ENCODE assay signal across 9 cellular contexts in the genomic region with DNA sequence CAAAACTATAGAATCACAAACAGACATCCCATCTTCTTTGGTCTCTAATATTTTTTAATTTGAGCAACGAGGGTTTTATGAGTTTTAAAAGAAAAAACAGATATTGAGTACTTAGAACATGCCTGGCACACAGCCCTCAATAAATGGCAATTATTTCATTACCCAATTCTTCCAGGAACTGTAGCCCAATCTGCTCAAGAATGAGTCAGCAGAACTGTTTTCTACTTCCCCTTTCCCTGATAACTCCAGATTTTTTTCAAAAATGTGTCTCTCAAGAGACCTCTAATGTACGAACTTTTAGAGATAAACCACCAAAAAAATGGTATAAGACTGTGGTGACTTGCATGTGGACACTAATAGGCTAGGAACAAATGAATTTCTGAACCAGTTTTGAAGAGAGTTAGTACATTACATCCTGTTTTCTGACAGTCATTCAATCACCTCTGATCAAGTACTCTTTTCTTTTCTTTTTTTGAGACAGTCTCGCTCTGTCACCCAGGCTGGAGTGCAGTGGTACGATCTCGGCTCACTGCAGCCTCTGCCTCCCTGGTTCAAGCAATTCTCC. TPM values are rescaled to one million over a fixed set of nuclear protein-coding genes. Genes with fewer than 3 reads are reported as not detected.
DNase-seq lines count a peak whose midpoint lies in the region; ATAC-seq, FAIRE-seq and TF ChIP-seq lines count a peak whose summit lies in the region.
"Had no signal": no experiment of that assay in that cellular context is flagged by ENCODE, and none has a peak within 500 bp of the region (broad histone marks: within the 10 kb centered on the region; RNA-seq: fewer than 3 reads in every experiment).

No MANE protein-coding gene starts in this region.

- in situ Hi-C loops in K562 (cut with MboI), result no loop called here

- TF ChIP-seq POLR2A in K562 (conservative IDR thresholded peaks at IDR 0.05), result no peak

- no peak overlapping the region for H3K4ac ChIP-seq in mesenchymal stem cell (ENCODE audit: low read depth in 1 of 2, low read length in 2 of 2)

- peaks cover 57% of the 10 kb centered on the region for H3K36me3 Mint-ChIP-seq in CD4-positive, alpha-beta T cell (ENCODE audit: low read depth)

- DNase-seq in AG09309 (ENCODE audit: low read depth) (peak; percentile 24), Kasumi-1 (lab: John Stamatoyannopoulos, UW) (peak; percentile 71 to 76), K562 (ENCODE audit: extremely low read depth in 1 of 4, low spot score in 3 of 4) (peak in 2 of 4 experiments; percentile 43 to 69), mesenchymal stem cell (peak; percentile 38), midbrain (lab: John Stamatoyannopoulos, UW) (no peak), MM.1S (no peak)
- no peak for DNase-seq in CD4-positive, alpha-beta T cell
- DNase-seq: kidney had no signal

- H3K9me2 ChIP-seq in MM.1S (replicated peaks; ENCODE audit: insufficient read depth, low read length), result no peaks in the 10 kb centered on the region

- no peaks in the 10 kb centered on the region for H3K27me3 Mint-ChIP-seq in CD4-positive, alpha-beta T cell

- no peak overlapping the region for H3K23ac ChIP-seq in mesenchymal stem cell (ENCODE audit: low read length in 2 of 2)

- no peak overlapping the region for H2AK5ac ChIP-seq in mesenchymal stem cell (ENCODE audit: low read length, severe bottlenecking)

- no peaks in the 10 kb centered on the region for H3K27me3 ChIP-seq in K562 (ENCODE audit: control insufficient read depth in 2 of 2, insufficient read depth in 2 of 2, low read length in 2 of 2)
- no peaks in the 10 kb centered on the region for H3K27me3 ChIP-seq in mesenchymal stem cell (ENCODE audit: control insufficient read depth in 1 of 2, insufficient read depth in 1 of 2, low read length in 2 of 2)
- H3K27me3 ChIP-seq in MM.1S (replicated peaks; ENCODE audit: insufficient read depth, low read length), result no peaks in the 10 kb centered on the region
- H3K27me3 ChIP-seq in CD4-positive, alpha-beta T cell (ENCODE audit: control insufficient read depth, insufficient read depth, low read length), result no peaks in the 10 kb centered on the region

- peak; percentile 80 for ATAC-seq in K562
- ATAC-seq in CD4-positive, alpha-beta T cell (ENCODE audit: poor library complexity), result no peak
- no peak for ATAC-seq in GM21576 (IDR thresholded peaks at IDR 0.05; ENCODE audit: unreplicated experiment)

- peak; percentile 72 for FAIRE-seq in K562 (lab: Jason Lieb, UNC)
- FAIRE-seq: kidney had no signal

- H2BK12ac ChIP-seq in mesenchymal stem cell (ENCODE audit: low read length in 2 of 2), result no peak overlapping the region

- H3K27ac Mint-ChIP-seq in CD4-positive, alpha-beta T cell, result no peak overlapping the region

- H2AFZ ChIP-seq in K562 (ENCODE audit: low read depth, low read length) (no peak overlapping the region), mesenchymal stem cell (ENCODE audit: low read depth, low read length) (no peak overlapping the region), MM.1S (ENCODE audit: low read length) (no peak overlapping the region)

- CTCF ChIA-PET in K562 (lab: Yijun Ruan, JAX; ENCODE audit: low intra/inter-chr PET ratio), result no interaction called here
- CTCF ChIA-PET in CD4-positive, alpha-beta T cell (lab: Charles Lee), result no interaction called here

- H2BK5ac ChIP-seq in mesenchymal stem cell (ENCODE audit: low read depth, low read length, poor library complexity, severe bottlenecking), result no peak overlapping the region

- peaks cover 24% of the 10 kb centered on the region for H3K4me1 Mint-ChIP-seq in CD4-positive, alpha-beta T cell (ENCODE audit: low read depth)

- H3K4me3 Mint-ChIP-seq in CD4-positive, alpha-beta T cell, result no peak overlapping the region

- no peak overlapping the region for H2BK120ac ChIP-seq in mesenchymal stem cell (ENCODE audit: low read depth, low read length)

- TF ChIP-seq CTCF in AG09309 (IDR thresholded peaks at IDR 0.05; ENCODE audit: control insufficient read depth, insufficient read depth, low read depth, low read length, missing control alignments) (no peak), K562 (IDR thresholded peaks at IDR 0.05 in 2 of 3, conservative IDR thresholded peaks at IDR 0.05 in 1 of 3; ENCODE audit: insufficient read depth in 2 of 3, low read depth in 1 of 3, low read length in 3 of 3) (no peak), MM.1S (IDR thresholded peaks at IDR 0.05; ENCODE audit: low read length) (no peak)
- no peak for TF ChIP-seq CTCF in CD4-positive, alpha-beta T cell (IDR thresholded peaks at IDR 0.05)

- H3K36me3 ChIP-seq in K562 (ENCODE audit: control insufficient read depth, insufficient read depth, low read length), result peaks cover 31% of the 10 kb centered on the region
- peaks cover 14 to 16% of the 10 kb centered on the region in 2 experiments for H3K36me3 ChIP-seq in mesenchymal stem cell (ENCODE audit: control insufficient read depth in 1 of 2, insufficient read depth in 2 of 2, low read depth in 1 of 2, low read length in 2 of 2)
- peaks cover 9% of the 10 kb centered on the region; the same call in 1 of the 2 replicates for H3K36me3 ChIP-seq in MM.1S (replicated peaks; ENCODE audit: insufficient read depth, low read length)

- peaks cover 13% of the 10 kb centered on the region for H3K79me1 ChIP-seq in mesenchymal stem cell (replicated peaks; ENCODE audit: low read length, poor library complexity, severe bottlenecking)

- H3K4me3 ChIP-seq in AG09309 (ENCODE audit: control insufficient read depth, low read depth, low read length) (no peak overlapping the region), K562 (no peak overlapping the region), mesenchymal stem cell (ENCODE audit: insufficient read depth in 1 of 2, low read depth in 1 of 2, low read length in 2 of 2) (no peak overlapping the region), MM.1S (ENCODE audit: low read length) (no peak overlapping the region)

- TF ChIP-seq RAD21 in K562 (CRISPR knock-in tag; conservative IDR thresholded peaks at IDR 0.05 in 1 of 2, IDR thresholded peaks at IDR 0.05 in 1 of 2), result no peak

- intact Hi-C loops in K562 (cut with micrococcal nuclease), result no loop called here
- intact Hi-C loops in CD4-positive, alpha-beta T cell (cut with DNase I, micrococcal nuclease), result no loop called here

- peak; percentile 61 for TF ChIP-seq EP300 in K562 (IDR thresholded peaks at IDR 0.05; ENCODE audit: low read length)

- WGBS in K562 (ENCODE audit: insufficient coverage, low coverage, missing lambda C conversion rate), result 30% methylated on average over 5 of the region's 5 CpGs
- 95% methylated on average over 3 of the region's 5 CpGs for WGBS in mesenchymal stem cell

- no peak overlapping the region for H4K91ac ChIP-seq in mesenchymal stem cell (ENCODE audit: low read length)

- H3K4me1 ChIP-seq in K562 (replicated peaks in 1 of 2; ENCODE audit: control insufficient read depth in 2 of 2, insufficient read depth in 2 of 2, low read length in 2 of 2), result peaks cover 9 to 12% of the 10 kb centered on the region in 2 experiments; a peak in 4 of 5 replicates
- no peaks in the 10 kb centered on the region for H3K4me1 ChIP-seq in mesenchymal stem cell (ENCODE audit: control insufficient read depth, insufficient read depth, low read depth, low read length)
- H3K4me1 ChIP-seq in MM.1S (ENCODE audit: low read length), result no peaks in the 10 kb centered on the region

- H3K9me3 ChIP-seq in K562 (replicated peaks; ENCODE audit: control insufficient read depth, insufficient read depth, low read depth, low read length) (no peaks in the 10 kb centered on the region), mesenchymal stem cell (ENCODE audit: control insufficient read depth, low read length) (no peaks in the 10 kb centered on the region), MM.1S (replicated peaks; ENCODE audit: insufficient read depth, low read length) (no peaks in the 10 kb centered on the region)
- H3K9me3 ChIP-seq in CD4-positive, alpha-beta T cell (ENCODE audit: control insufficient read depth, low read length), result no peaks in the 10 kb centered on the region

- no peak overlapping the region for H4K8ac ChIP-seq in mesenchymal stem cell (ENCODE audit: low read length)

- POLR2A ChIA-PET in K562 (lab: Yijun Ruan, JAX), result interaction anchor here (3.0 kb wide), 1 partner anchor 9 kb away, joined by 13 read pairs; no protein-coding TSS in a partner anchor
- POLR2A ChIA-PET in CD4-positive, alpha-beta T cell (lab: Charles Lee), result no interaction called here

- H3F3A ChIP-seq in MM.1S (ENCODE audit: insufficient read depth, low read length), result no peaks in the 10 kb centered on the region

- no peak overlapping the region for H3K9ac ChIP-seq in K562 (ENCODE audit: insufficient read depth in 1 of 2, low read depth in 2 of 2, low read length in 2 of 2)
- H3K9ac ChIP-seq in mesenchymal stem cell (ENCODE audit: low read length), result peak overlapping the region; percentile 65
- H3K9ac ChIP-seq in MM.1S (ENCODE audit: low read length), result no peak overlapping the region

- no peak overlapping the region for H3K4me2 ChIP-seq in K562 (ENCODE audit: insufficient read depth, low read length)
- no peak overlapping the region for H3K4me2 ChIP-seq in mesenchymal stem cell (ENCODE audit: low read length, poor library complexity, severe bottlenecking)
- H3K4me2 ChIP-seq in MM.1S (ENCODE audit: low read depth, low read length), result no peak overlapping the region

- no peak overlapping the region for H3K18ac ChIP-seq in mesenchymal stem cell (ENCODE audit: low read depth in 1 of 2, low read length in 2 of 2)

- H2BK15ac ChIP-seq in mesenchymal stem cell (ENCODE audit: low read depth, poor library complexity, severe bottlenecking), result no peak overlapping the region

- H4K20me1 ChIP-seq in K562 (replicated peaks; ENCODE audit: control insufficient read depth, insufficient read depth, low read length) (peaks cover 9% of the 10 kb centered on the region), MM.1S (ENCODE audit: insufficient read depth, low read length) (no peaks in the 10 kb centered on the region; the same call in 1 of the 2 replicates)

- no peaks in the 10 kb centered on the region for H3K9me3 Mint-ChIP-seq in CD4-positive, alpha-beta T cell

- H3K79me2 ChIP-seq in K562 (ENCODE audit: control insufficient read depth, insufficient read depth, low read length) (peaks cover 33% of the 10 kb centered on the region), MM.1S (ENCODE audit: low read length) (peaks cover 73% of the 10 kb centered on the region)

- H3K27ac ChIP-seq in K562 (ENCODE audit: extremely low read depth, low read depth, low read length), result peak overlapping the region; percentile 62; the same call in 1 of the 3 replicates
- H3K27ac ChIP-seq in mesenchymal stem cell (ENCODE audit: low read length, poor library complexity, severe bottlenecking), result no peak overlapping the region
- H3K27ac ChIP-seq in MM.1S (ENCODE audit: low read length), result no peak overlapping the region
- no peak overlapping the region for H3K27ac ChIP-seq in CD4-positive, alpha-beta T cell (ENCODE audit: low read depth, low read length)

- H3K14ac ChIP-seq in mesenchymal stem cell (ENCODE audit: low read length in 2 of 2), result no peak overlapping the region

- no TSS peak for BruUV-seq in K562 (replicated peaks; lab: Mats Ljungman, UMichigan)

- no peaks in the 10 kb centered on the region for H3K9me1 ChIP-seq in K562 (ENCODE audit: control insufficient read depth, insufficient read depth, low read length)

RNA-seq across cellular contexts. Expression of gene ABL2, which starts 11.5 kb away (rescaled TPM):
- total RNA-seq in K562 (2011; cell fraction: chromatin; rRNA removed; ENCODE audit: low replicate concordance), result 41.6 and 59.9 TPM in 2 replicates
- 17.2 and 21.7 TPM in 2 replicates for total RNA-seq in K562 (2011; cell fraction: nucleolus; rRNA removed)
- total RNA-seq in K562 (2011; cell fraction: nucleoplasm; rRNA removed), result 31.7 and 41.7 TPM in 2 replicates
- 6.1 and 6.6 TPM in 2 replicates for total RNA-seq in K562 (2014; rRNA removed)
- 9.5 and 10.9 TPM in 2 replicates for total RNA-seq in K562 (2014; rRNA removed; fragmentation: Illumina TruSeq; extraction: Trizol)
- 8.6 and 9.2 TPM in 2 replicates for total RNA-seq in K562 (2015; rRNA removed; fragmentation: Illumina TruSeq; extraction: Trizol)
- 14.1 and 15.0 TPM in 2 replicates for total RNA-seq in K562 (2021)
- polyA plus RNA-seq in K562 (2011; rRNA removed), result 8.1 and 9.4 TPM in 2 replicates
- 4.6 and 6.3 TPM in 2 replicates for polyA plus RNA-seq in K562 (2011; cell fraction: cytosol; rRNA removed)
- polyA plus RNA-seq in K562 (2011; cell fraction: nucleus; rRNA removed), result 7.2 and 7.7 TPM in 2 replicates
- polyA plus RNA-seq in K562 (2012), result 5.5 and 6.0 TPM in 2 replicates
- polyA plus RNA-seq in K562 (2014; fragmentation: Illumina TruSeq; extraction: Trizol), result 8.7 and 8.9 TPM in 2 replicates
- polyA plus RNA-seq in K562 (2014; fragmentation: Nextera tagmentation; extraction: Ambion mirVana), result 1 to 10 TPM; 1.4 to 2.2 TPM
- 5.6 and 5.8 TPM in 2 replicates for polyA plus RNA-seq in K562 (2014; rRNA removed)
- 30.6 and 32.6 TPM in 2 replicates for polyA minus RNA-seq in K562 (2011; rRNA and poly(A)+ RNA removed)
- 15.8 and 16.8 TPM in 2 replicates for polyA minus RNA-seq in K562 (2011; cell fraction: cytosol; rRNA and poly(A)+ RNA removed)
- polyA minus RNA-seq in K562 (2011; cell fraction: nucleus; rRNA and poly(A)+ RNA removed), result 10.0 and 15.8 TPM in 2 replicates
- polyA plus RNA-seq in mesenchymal stem cell (2013, experiment 1 of 2), result 6.5 TPM
- polyA plus RNA-seq in mesenchymal stem cell (2013, experiment 2 of 2), result 6.8 TPM
- 10 to 100 TPM; 15.8 to 16.4 TPM for total RNA-seq in CD4-positive, alpha-beta T cell

Comparison
In these comparisons a context has a peak if more than half of its experiments do, and no peak if none do; other contexts are left out.
1. DNase-seq: peak in AG09309 (single experiment), Kasumi-1 (2 of 2) and mesenchymal stem cell (single experiment); none in midbrain (single experiment), MM.1S (single experiment) and CD4-positive, alpha-beta T cell (0 of 10).